14 cellular contexts compared by ENCODE assay signal in genomic region chr22:39431216-39431801, GRCh38. TPM values are rescaled to one million over a fixed set of nuclear protein-coding genes. Genes with fewer than 3 reads are reported as not detected.
DNase-seq lines count a peak whose midpoint lies in the region; ATAC-seq and TF ChIP-seq lines count a peak whose summit lies in the region.
"Had no signal": no experiment of that assay in that cellular context is flagged by ENCODE, and none has a peak within 500 bp of the region (broad histone marks: within the 10 kb centered on the region; RNA-seq: fewer than 3 reads in every experiment).

No MANE protein-coding gene starts in this region.

- TF ChIP-seq CTCF in Peyer's patch (IDR thresholded peaks at IDR 0.05) (no peak), dorsolateral prefrontal cortex (IDR thresholded peaks at IDR 0.05 in 54 of 56, conservative IDR thresholded peaks at IDR 0.05 in 2 of 56; ENCODE audit: low read depth in 1 of 56, partially characterized antibody in 56 of 56) (no peak), thoracic aorta (IDR thresholded peaks at IDR 0.05) (no peak)

- intact Hi-C loops in dorsolateral prefrontal cortex (cut with DNase I): loop anchor here (5.0 kb wide), 1 partner anchor 34 kb away; the partner anchor contains the start of gene TAB1 (in 2 of the 2)

- no peak for TF ChIP-seq POLR2A in Peyer's patch (IDR thresholded peaks at IDR 0.05)

- DNase-seq in Peyer's patch: no peak
- no peak for DNase-seq in dorsolateral prefrontal cortex
- DNase-seq in thoracic aorta (ENCODE audit: low spot score): no peak
- DNase-seq in NCI-H1417 (lab: John Stamatoyannopoulos, UW): no peak
- DNase-seq in left lobe of liver (ENCODE audit: low spot score): no peak
- DNase-seq: activated CD4-positive, alpha-beta T cell treated with anti-CD3 and anti-CD28 coated beads for 1 hour; activated T-cell treated with anti-CD3 and anti-CD28 coated beads, Interleukin-2, amount 50 U/mL, for 24 hours; DMS79; effector memory CD8-positive, alpha-beta T cell; T-cell had no signal

- H3K4me3 ChIP-seq in Peyer's patch (no peak overlapping the region), dorsolateral prefrontal cortex (no peak overlapping the region), muscle layer of duodenum (ENCODE audit: low read depth in 1 of 2, low read length in 2 of 2) (peak overlapping the region in 1 of 2 donors; percentile 34), thoracic aorta (no peak overlapping the region)
- H3K4me3 ChIP-seq: neural progenitor cell had no signal

- H3K9me3 ChIP-seq in Peyer's patch (no peaks in the 10 kb centered on the region), muscle layer of duodenum (ENCODE audit: control insufficient read depth in 1 of 2, low read length in 2 of 2) (no peaks in the 10 kb centered on the region), thoracic aorta (no peaks in the 10 kb centered on the region)

- H3K27me3 ChIP-seq in Peyer's patch (no peaks in the 10 kb centered on the region), dorsolateral prefrontal cortex (no peaks in the 10 kb centered on the region), muscle layer of duodenum (ENCODE audit: low read depth, low read length) (no peaks in the 10 kb centered on the region), thoracic aorta (replicated peaks; ENCODE audit: insufficient read depth) (no peaks in the 10 kb centered on the region)
- H3K27me3 ChIP-seq: neural progenitor cell had no signal

- peak overlapping the region in 3 of 4 donors; percentile 53 to 76 (median 61) for H3K27ac ChIP-seq in Peyer's patch
- H3K27ac ChIP-seq in dorsolateral prefrontal cortex: peak overlapping the region; percentile 53 to 99 (median 96)
- H3K27ac ChIP-seq in muscle layer of duodenum (ENCODE audit: low read length): peak overlapping the region; percentile 79
- peak overlapping the region; percentile 96 to 99 for H3K27ac ChIP-seq in thoracic aorta
- H3K27ac ChIP-seq: neural progenitor cell had no signal

- ATAC-seq in thoracic aorta (ENCODE audit: insufficient number of reproducible peaks, low FRiP score, low read depth) (no peak), GM19395 (IDR thresholded peaks at IDR 0.05; ENCODE audit: unreplicated experiment) (no peak), left lobe of liver (no peak), GM19035 (IDR thresholded peaks at IDR 0.05; ENCODE audit: unreplicated experiment) (no peak)
- ATAC-seq: effector memory CD8-positive, alpha-beta T cell; T-cell had no signal

- H3K4me1 ChIP-seq in Peyer's patch (no peaks in the 10 kb centered on the region), muscle layer of duodenum (ENCODE audit: control insufficient read depth in 1 of 2, insufficient read depth in 2 of 2, low read length in 2 of 2) (peaks cover 4 to 22% of the 10 kb centered on the region in 2 donors), thoracic aorta (ENCODE audit: control insufficient read depth in 1 of 2, low read depth in 2 of 2) (peaks cover 19 to 47% of the 10 kb centered on the region in 2 donors)

- H3K36me3 ChIP-seq in Peyer's patch: peaks cover 0 to 70% (median 0%) of the 10 kb centered on the region in 3 donors
- H3K36me3 ChIP-seq in muscle layer of duodenum (ENCODE audit: control insufficient read depth in 1 of 2, insufficient read depth in 2 of 2, low read length in 2 of 2): peaks cover 31 to 56% of the 10 kb centered on the region in 2 donors
- peaks cover 32% of the 10 kb centered on the region for H3K36me3 ChIP-seq in thoracic aorta
- H3K36me3 ChIP-seq: neural progenitor cell had no signal

RNA-seq across cellular contexts. Expression of gene MGAT3, which starts 25.5 kb away (rescaled TPM):
- total RNA-seq in Peyer's patch (10 to 100 TPM in 3 of 4 donors, 1 to 10 TPM in 1; 5.0 to 53.7 (median 49.6) TPM), dorsolateral prefrontal cortex (100 to 1,000 TPM in 30 of 120 experiments, 10 to 100 TPM in 90; 57.7 to 147 (median 92.3) TPM), thoracic aorta (1 to 10 TPM; 1.1 to 3.2 TPM), left lobe of liver (0.13 TPM)

RNA-seq across cellular contexts. Expression of gene TAB1, which starts 31.7 kb away (rescaled TPM):
- 10 to 100 TPM; 15.6 to 74.3 (median 23.4) TPM for total RNA-seq in Peyer's patch
- total RNA-seq in dorsolateral prefrontal cortex: 10 to 100 TPM; 25.2 to 75.7 (median 46.7) TPM
- total RNA-seq in thoracic aorta: 10 to 100 TPM; 14.5 to 21.4 TPM
- 14.8 TPM for total RNA-seq in left lobe of liver
